28 cellular contexts compared by ENCODE assay signal in genomic region chr7:41858196-41858595, GRCh38.
"Had no signal": no experiment of that assay in that cellular context is flagged by ENCODE, and none has a peak within 500 bp of the region (broad histone marks: within the 10 kb centered on the region; RNA-seq: fewer than 3 reads in every experiment).

No MANE protein-coding gene starts in this region.

- H3K27ac ChIP-seq: ascending aorta, epithelial cell of prostate, gastroesophageal sphincter, pancreas, prostate gland, sigmoid colon, stomach, thyroid gland, upper lobe of right lung had no signal

- H3K9me3 ChIP-seq: ascending aorta, gastroesophageal sphincter, pancreas, prostate gland, sigmoid colon, stomach, thyroid gland, upper lobe of right lung had no signal

- H3K36me3 ChIP-seq: ascending aorta, gastroesophageal sphincter, pancreas, prostate gland, sigmoid colon, stomach, thyroid gland, upper lobe of right lung had no signal

- H3K4me3 ChIP-seq: ascending aorta, gastroesophageal sphincter, pancreas, prostate gland, sigmoid colon, stomach, thyroid gland, upper lobe of right lung had no signal

- ATAC-seq: gastroesophageal sphincter; naive thymus-derived CD4-positive, alpha-beta T cell; pancreas; stimulated activated naive B cell treated with anti-CD40 and anti-IgM and Interleukin-4, amounts not matched to agents 10 μg/mL and 1 μg/mL and 100 μg/mL, for 72 hours; upper lobe of right lung; WTC11 had no signal

- DNase-seq: activated CD4-positive, alpha-beta memory T cell treated with anti-CD3 and anti-CD28 coated beads, Interleukin-2, amount 10 ng/mL, durations not matched to agents 7 days and 5 days; activated CD4-positive, alpha-beta T cell treated with anti-CD3 and anti-CD28 coated beads for 1 hour; activated CD4-positive, alpha-beta T cell treated with anti-CD3 and anti-CD28 coated beads, Interleukin-2, amount 10 ng/mL, durations not matched to agents 7 days and 5 days; activated CD8-positive, alpha-beta memory T cell treated with anti-CD3 and anti-CD28 coated beads, Interleukin-2, amount 50 U/mL, for 48 hours; activated gamma-delta T cell; activated naive CD4-positive, alpha-beta T cell treated with anti-CD3 and anti-CD28 coated beads, Interleukin-2, amount 10 ng/mL, durations not matched to agents 7 days and 5 days; activated naive CD8-positive, alpha-beta T cell treated with anti-CD3 and anti-CD28 coated beads, Interleukin-2, amount 10 ng/mL, durations not matched to agents 7 days and 5 days; activated T-cell treated with anti-CD3 and anti-CD28 coated beads, Interleukin-2, amount 50 U/mL, for 24 hours; dermis blood vessel endothelial cell; effector CD8-positive, alpha-beta T cell; hypothalamus; midbrain; naive thymus-derived CD4-positive, alpha-beta T cell; pancreas; retina; sigmoid colon; stimulated activated CD4-positive, alpha-beta T cell treated with anti-CD3 and anti-CD28 coated beads, Interleukin-15, amount 100 ng/mL, for 24 hours; stimulated activated CD4-positive, alpha-beta T cell treated with anti-CD3 and anti-CD28 coated beads, Interleukin-2, amount 100 ng/mL, for 24 hours; stimulated activated naive B cell treated with anti-CD40 and anti-IgM and Interleukin-4, amounts not matched to agents 10 μg/mL and 1 μg/mL and 100 μg/mL, for 72 hours; stomach; T-helper 2 cell; thyroid gland; upper lobe of right lung had no signal

- H3K4me1 ChIP-seq: ascending aorta, gastroesophageal sphincter, pancreas, prostate gland, sigmoid colon, stomach, thyroid gland, upper lobe of right lung had no signal

- H3K27me3 ChIP-seq: ascending aorta, gastroesophageal sphincter, pancreas, sigmoid colon, stomach, thyroid gland, upper lobe of right lung had no signal
